In genomic region chr1:6419397-6419802, GRCh38 we compare ENCODE assay signal across 2 cellular contexts.
TF ChIP-seq lines count a peak whose summit lies in the region.

No MANE protein-coding gene starts in this region.

TF ChIP-seq in HEK293, 187 proteins besides CTCF, POLR2A, EP300 and RAD21:
- TF ChIP-seq ZNF26 (tag by site-specific recombination; IDR thresholded peaks at IDR 0.05) (no peak), ZBTB8A (tag by site-specific recombination; IDR thresholded peaks at IDR 0.05) (0 out of 2 replicates have a peak, but pooled peaks have one; percentile 0)

TF ChIP-seq in endothelial cell of umbilical vein, 7 proteins besides CTCF, POLR2A, EP300 and RAD21:
- no peak for TF ChIP-seq MYC (IDR thresholded peaks at IDR 0.05; ENCODE audit: low read depth, low read length)
- no peak for TF ChIP-seq MAX (IDR thresholded peaks at IDR 0.05; ENCODE audit: insufficient read depth, insufficient read length)
- no peak for TF ChIP-seq GATA2 (IDR thresholded peaks at IDR 0.05; ENCODE audit: insufficient read depth, insufficient read length, low read depth, low read length)
- TF ChIP-seq POLR2AphosphoS5 (IDR thresholded peaks at IDR 0.05; ENCODE audit: insufficient read depth, low read depth, low read length) = no peak
- no peak for TF ChIP-seq FOS (IDR thresholded peaks at IDR 0.05; ENCODE audit: borderline replicate concordance, insufficient read depth, low read length)
- no peak for TF ChIP-seq JUN (IDR thresholded peaks at IDR 0.05; ENCODE audit: borderline replicate concordance, insufficient read depth, insufficient read length, low read depth)
- no peak for TF ChIP-seq EZH2 (IDR thresholded peaks at IDR 0.05; ENCODE audit: borderline replicate concordance, low read depth, low read length, severe bottlenecking)
